In the genomic region with DNA sequence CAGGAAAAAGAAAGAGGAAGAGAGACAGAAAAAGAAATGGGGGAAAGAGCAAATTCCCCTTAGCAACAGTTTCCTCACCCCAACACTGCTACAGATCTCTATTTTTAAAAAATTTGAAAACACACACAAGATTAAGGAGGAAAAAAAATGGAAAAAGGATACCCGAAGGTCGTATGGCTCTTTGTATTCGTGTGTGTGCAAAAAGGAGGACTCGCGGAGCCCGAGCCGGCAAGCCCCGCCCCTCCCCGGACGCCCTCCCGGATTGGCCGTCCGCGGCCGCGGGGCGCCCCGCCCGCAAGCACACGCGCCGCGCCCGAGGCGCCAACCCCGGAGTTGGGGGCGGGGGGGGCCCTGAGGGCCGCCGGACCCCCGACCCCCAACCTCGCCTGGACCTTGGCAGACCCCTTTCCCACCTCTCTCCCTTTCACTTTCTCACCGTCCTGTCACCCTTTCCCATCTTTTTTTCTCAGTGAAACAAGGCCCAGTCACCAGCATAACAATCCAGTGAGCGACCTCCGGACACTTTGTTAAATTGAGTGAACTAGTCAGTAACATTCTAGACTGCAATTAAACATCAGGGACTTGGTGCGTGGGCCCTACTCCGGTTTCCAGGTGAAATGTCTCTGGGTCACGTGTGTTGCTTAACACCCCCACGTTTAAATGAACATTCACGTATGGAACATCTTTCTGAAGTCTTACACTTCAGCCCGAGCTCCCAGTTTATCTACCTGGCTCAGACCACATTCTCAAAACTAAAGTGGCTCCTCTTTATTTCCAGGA, we compare ENCODE assay signal across 8 cellular contexts. TPM values are rescaled to one million over a fixed set of nuclear protein-coding genes. Genes with fewer than 3 reads are reported as not detected.
DNase-seq lines count a peak whose midpoint lies in the region; ATAC-seq and TF ChIP-seq lines count a peak whose summit lies in the region.

A gene with protein sequence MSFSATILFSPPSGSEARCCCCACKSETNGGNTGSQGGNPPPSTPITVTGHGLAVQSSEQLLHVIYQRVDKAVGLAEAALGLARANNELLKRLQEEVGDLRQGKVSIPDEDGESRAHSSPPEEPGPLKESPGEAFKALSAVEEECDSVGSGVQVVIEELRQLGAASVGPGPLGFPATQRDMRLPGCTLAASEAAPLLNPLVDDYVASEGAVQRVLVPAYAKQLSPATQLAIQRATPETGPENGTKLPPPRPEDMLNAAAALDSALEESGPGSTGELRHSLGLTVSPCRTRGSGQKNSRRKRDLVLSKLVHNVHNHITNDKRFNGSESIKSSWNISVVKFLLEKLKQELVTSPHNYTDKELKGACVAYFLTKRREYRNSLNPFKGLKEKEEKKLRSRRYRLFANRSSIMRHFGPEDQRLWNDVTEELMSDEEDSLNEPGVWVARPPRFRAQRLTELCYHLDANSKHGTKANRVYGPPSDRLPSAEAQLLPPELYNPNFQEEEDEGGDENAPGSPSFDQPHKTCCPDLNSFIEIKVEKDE (minus strand): TSS at position 205 of the 780 bp plus-strand sequence. CDS start 11,120 bp downstream, outside the sequence.

- peaks cover 4% of the 10 kb centered on the region for H3K4me1 ChIP-seq in colonic mucosa

- peak within 1 kb of the TSS; percentile 60 for H3K27ac ChIP-seq in colonic mucosa

- H3K27me3 ChIP-seq in colonic mucosa, result no peaks in the 10 kb centered on the region

- TF ChIP-seq CTCF in colonic mucosa (IDR thresholded peaks at IDR 0.05), result no peak

- H3K9me3 ChIP-seq in colonic mucosa, result no peaks in the 10 kb centered on the region

- H3K4me3 ChIP-seq in colonic mucosa, result peak within 1 kb of the TSS; percentile 32

- peak; percentile 47 for ATAC-seq in HG02970 (IDR thresholded peaks at IDR 0.05; ENCODE audit: low FRiP score, unreplicated experiment)
- peak; percentile 72 for ATAC-seq in left lobe of liver
- no peak for ATAC-seq in HG03108 (IDR thresholded peaks at IDR 0.05; ENCODE audit: unreplicated experiment)

- H3K36me3 ChIP-seq in colonic mucosa, result no peaks in the 10 kb centered on the region

- DNase-seq in DMS79 (lab: John Stamatoyannopoulos, UW), result peak; percentile 47
- DNase-seq in NCI-H510A treated with DMSO at 0.1 percent for 48 hours (lab: John Stamatoyannopoulos, UW), result peak; percentile 68
- peak; percentile 89 for DNase-seq in activated CD4-positive, alpha-beta T cell treated with anti-CD3 and anti-CD28 coated beads for 48 hours
- DNase-seq in colonic mucosa, result peak; percentile 90
- peak; percentile 82 for DNase-seq in left lobe of liver (ENCODE audit: low spot score)
- peak; percentile 86 to 88 for DNase-seq in stimulated activated CD4-positive, alpha-beta T cell treated with anti-CD3 and anti-CD28 coated beads, Interleukin-2, amount 100 ng/mL, for 24 hours

- intact Hi-C loops in colonic mucosa (cut with DNase I), result no loop called here

- peak within 1 kb of the TSS; percentile 64 to 77 for H3K9ac ChIP-seq in colonic mucosa (ENCODE audit: low read depth in 2 of 2, low read length in 2 of 2)

RNA-seq across cellular contexts. Expression of the gene that starts here (rescaled TPM):
- total RNA-seq in colonic mucosa (10 to 100 TPM in 1 of 2 donors, 1 to 10 TPM in 1; 8.8 to 14.5 TPM), left lobe of liver (4.3 TPM)
